10 cellular contexts compared by ENCODE assay signal in genomic region chr3:194275231-194275671, GRCh38.
DNase-seq lines count a peak whose midpoint lies in the region; ATAC-seq and TF ChIP-seq lines count a peak whose summit lies in the region.
"Had no signal": no experiment of that assay in that cellular context is flagged by ENCODE, and none has a peak within 500 bp of the region (broad histone marks: within the 10 kb centered on the region; RNA-seq: fewer than 3 reads in every experiment).

No MANE protein-coding gene starts in this region.

- intact Hi-C loops in stomach (cut with DNase I; ENCODE audit: low total_unique reads) (no loop called here), left lung (cut with DNase I) (no loop called here)

- CTCF ChIA-PET in activated CD4-positive, alpha-beta T cell treated with anti-CD3 and anti-CD28 coated beads, Interleukin-2, amount 10 ng/mL, durations not matched to agents 7 days and 5 days (lab: Charles Lee): interaction anchor here (1.1 kb wide), 1 partner anchor 54 kb away, joined by 3 read pairs; no protein-coding TSS in a partner anchor

- TF ChIP-seq EP300 in stomach (IDR thresholded peaks at IDR 0.05): no peak

- H3K4me1 ChIP-seq in stomach: peaks cover 32 to 70% (median 51%) of the 10 kb centered on the region in 4 donors
- H3K4me1 ChIP-seq in left lung: peaks cover 21 to 41% of the 10 kb centered on the region in 2 donors

- H3K4me3 ChIP-seq in fibroblast of the aortic adventitia (ENCODE audit: low read depth, low read length): no peak overlapping the region
- no peak overlapping the region for H3K4me3 ChIP-seq in stomach
- H3K4me3 ChIP-seq in left lung: no peak overlapping the region

- H3K27ac ChIP-seq in stomach (peak overlapping the region in 3 of 5 donors; percentile 42 to 85 (median 82)), left lung (no peak overlapping the region)

- WGBS in stomach, 5 donors: 63 to 75% (median 66%) methylated on average over 11 of the region's 11 CpGs

- H3K27me3 ChIP-seq in stomach: no peaks in the 10 kb centered on the region
- H3K27me3 ChIP-seq in left lung: no peaks in the 10 kb centered on the region

- no peak overlapping the region for H3K4me3 Mint-ChIP-seq in activated CD4-positive, alpha-beta T cell treated with anti-CD3 and anti-CD28 coated beads, Interleukin-2, amount 10 ng/mL, durations not matched to agents 7 days and 5 days

- peak overlapping the region; percentile 28 for H3K27ac Mint-ChIP-seq in activated CD4-positive, alpha-beta T cell treated with anti-CD3 and anti-CD28 coated beads, Interleukin-2, amount 10 ng/mL, durations not matched to agents 7 days and 5 days

- no peaks in the 10 kb centered on the region for H3K36me3 Mint-ChIP-seq in activated CD4-positive, alpha-beta T cell treated with anti-CD3 and anti-CD28 coated beads, Interleukin-2, amount 10 ng/mL, durations not matched to agents 7 days and 5 days (ENCODE audit: low read depth)

- TF ChIP-seq CTCF in fibroblast of the aortic adventitia (IDR thresholded peaks at IDR 0.05; ENCODE audit: insufficient read depth, low read length) (no peak), stomach (IDR thresholded peaks at IDR 0.05) (no peak), left lung (IDR thresholded peaks at IDR 0.05) (no peak)

- H3K4me1 Mint-ChIP-seq in activated CD4-positive, alpha-beta T cell treated with anti-CD3 and anti-CD28 coated beads, Interleukin-2, amount 10 ng/mL, durations not matched to agents 7 days and 5 days: peaks cover 9% of the 10 kb centered on the region

- H3K36me3 ChIP-seq in stomach: no peaks in the 10 kb centered on the region
- H3K36me3 ChIP-seq in left lung: no peaks in the 10 kb centered on the region

- no peak for ATAC-seq in left lung

- no peak for TF ChIP-seq POLR2A in stomach (IDR thresholded peaks at IDR 0.05)

- DNase-seq in activated CD4-positive, alpha-beta T cell treated with anti-CD3 and anti-CD28 coated beads, Interleukin-2, amount 10 ng/mL, durations not matched to agents 7 days and 5 days: no peak
- DNase-seq in activated CD4-positive, alpha-beta T cell treated with anti-CD3 and anti-CD28 coated beads for 48 hours: no peak
- DNase-seq in SW480 (ENCODE audit: low spot score) (peak; percentile 22), fibroblast of the aortic adventitia (ENCODE audit: low read depth) (peak; percentile 23), stomach (no peak), left lung (no peak), NCI-H2227 treated with DMSO at 0.1 percent for 48 hours (lab: John Stamatoyannopoulos, UW) (no peak), OCI-M1 (lab: John Stamatoyannopoulos, UW) (no peak)
- DNase-seq: amygdala, occipital lobe had no signal

- POLR2A ChIA-PET in activated CD4-positive, alpha-beta T cell treated with anti-CD3 and anti-CD28 coated beads, Interleukin-2, amount 10 ng/mL, durations not matched to agents 7 days and 5 days (lab: Charles Lee): no interaction called here

- no peaks in the 10 kb centered on the region for H3K9me3 Mint-ChIP-seq in activated CD4-positive, alpha-beta T cell treated with anti-CD3 and anti-CD28 coated beads, Interleukin-2, amount 10 ng/mL, durations not matched to agents 7 days and 5 days

- no peaks in the 10 kb centered on the region for H3K9me3 ChIP-seq in stomach
- no peaks in the 10 kb centered on the region for H3K9me3 ChIP-seq in left lung

- peaks cover 4% of the 10 kb centered on the region for H3K27me3 Mint-ChIP-seq in activated CD4-positive, alpha-beta T cell treated with anti-CD3 and anti-CD28 coated beads, Interleukin-2, amount 10 ng/mL, durations not matched to agents 7 days and 5 days

Comparison
In these comparisons a context has a peak if more than half of its experiments do, and no peak if none do; other contexts are left out.
1. DNase-seq: peak in SW480 (single experiment) and fibroblast of the aortic adventitia (single experiment); none in activated CD4-positive, alpha-beta T cell treated with anti-CD3 and anti-CD28 coated beads, Interleukin-2, amount 10 ng/mL, durations not matched to agents 7 days and 5 days (single experiment), activated CD4-positive, alpha-beta T cell treated with anti-CD3 and anti-CD28 coated beads for 48 hours (single experiment), stomach (single experiment), left lung (0 of 2), NCI-H2227 treated with DMSO at 0.1 percent for 48 hours (single experiment) and OCI-M1 (single experiment).
2. H3K27ac ChIP-seq: peak in stomach (3 of 5); none in left lung (0 of 2).